In genomic region chr5:15003511-15003920, GRCh38 we compare ENCODE assay signal across 1 cellular context.
A peak's percentile ranks its signal among the peaks of the same experiment; 100 is the strongest.
TF ChIP-seq lines count a peak whose summit lies in the region.

No MANE protein-coding gene starts in this region.

TF ChIP-seq in HepG2, 621 proteins besides CTCF, POLR2A, EP300 and RAD21 (continued from another document):
- peak; percentile 43; the same call in 1 of the 2 replicates for TF ChIP-seq ARID3A (IDR thresholded peaks at IDR 0.05; ENCODE audit: low read depth, low read length)
- 0 out of 2 replicates have a peak, but pooled peaks have one; percentile 16 for TF ChIP-seq SOX5 (CRISPR knock-in tag; IDR thresholded peaks at IDR 0.05; ENCODE audit: borderline replicate concordance)
- 0 out of 2 replicates have a peak, but pooled peaks have one; percentile 23 for TF ChIP-seq SNAPC5 (CRISPR knock-in tag; IDR thresholded peaks at IDR 0.05; ENCODE audit: borderline replicate concordance)
- TF ChIP-seq ZGPAT (CRISPR knock-in tag; IDR thresholded peaks at IDR 0.05), result 0 out of 2 replicates have a peak, but pooled peaks have one; percentile 25
- TF ChIP-seq HIC2 (CRISPR knock-in tag; IDR thresholded peaks at IDR 0.05; ENCODE audit: low read depth), result no peak
- TF ChIP-seq FOSL2 (CRISPR knock-in tag; IDR thresholded peaks at IDR 0.05), result peak; percentile 30; the same call in 1 of the 2 replicates
- TF ChIP-seq MYNN (CRISPR knock-in tag; IDR thresholded peaks at IDR 0.05; ENCODE audit: low read depth), result no peak
- no peak for TF ChIP-seq SALL2 (CRISPR knock-in tag; IDR thresholded peaks at IDR 0.05)
